In the genomic region with DNA sequence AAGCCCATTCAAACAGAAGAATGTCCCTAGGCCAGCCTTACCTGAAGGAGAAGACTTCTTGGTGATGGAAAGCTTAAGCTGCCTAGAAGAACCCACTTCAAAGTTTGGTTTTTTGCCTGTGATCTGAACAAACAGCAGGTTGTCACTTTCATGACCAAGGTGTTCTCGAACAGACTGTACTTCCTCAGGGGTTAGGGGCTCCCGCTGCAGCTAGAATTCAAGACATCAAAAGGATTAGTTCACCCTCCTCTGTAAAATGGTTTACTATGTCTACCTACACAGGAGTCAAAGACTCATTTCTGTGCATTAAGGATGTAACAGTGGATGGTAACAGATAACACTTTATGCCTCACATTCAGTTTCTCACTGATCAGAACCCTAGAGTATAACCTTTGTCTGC, we compare ENCODE assay signal across 29 cellular contexts. TPM values are rescaled to one million over a fixed set of nuclear protein-coding genes. Genes with fewer than 3 reads are reported as not detected.
DNase-seq lines count a peak whose midpoint lies in the region; ATAC-seq, FAIRE-seq and TF ChIP-seq lines count a peak whose summit lies in the region.
"Had no signal": no experiment of that assay in that cellular context is flagged by ENCODE, and none has a peak within 500 bp of the region (broad histone marks: within the 10 kb centered on the region; RNA-seq: fewer than 3 reads in every experiment).

No MANE protein-coding gene starts in this region.

- no peak for TF ChIP-seq POLR2A in K562 (conservative IDR thresholded peaks at IDR 0.05)

- H3K9ac ChIP-seq in K562 (ENCODE audit: insufficient read depth in 1 of 2, low read depth in 2 of 2, low read length in 2 of 2) (no peak overlapping the region), PC-3 (ENCODE audit: low read length) (no peak overlapping the region)

- no peaks in the 10 kb centered on the region for H3K9me2 ChIP-seq in PC-3 (replicated peaks; ENCODE audit: low read length)

- no peaks in the 10 kb centered on the region for H3K9me1 ChIP-seq in K562 (ENCODE audit: control insufficient read depth, insufficient read depth, low read length)

- H3K27me3 Mint-ChIP-seq in activated T-cell treated with anti-CD3 and anti-CD28 coated beads, Interleukin-2, amount 50 U/mL, for 4 hours (ENCODE audit: low read depth), result no peaks in the 10 kb centered on the region

- peaks cover 30% of the 10 kb centered on the region for H3K4me1 Mint-ChIP-seq in activated T-cell treated with anti-CD3 and anti-CD28 coated beads, Interleukin-2, amount 50 U/mL, for 4 hours (ENCODE audit: low read depth)

- H3K4me3 ChIP-seq in K562, result no peak overlapping the region
- no peak overlapping the region for H3K4me3 ChIP-seq in PC-3 (ENCODE audit: low read length)
- H3K4me3 ChIP-seq: A549, SK-N-MC had no signal

- in situ Hi-C loops in K562 (cut with MboI), result no loop called here

- no peak for TF ChIP-seq EP300 in K562 (IDR thresholded peaks at IDR 0.05; ENCODE audit: low read length)

- H3K79me2 ChIP-seq in K562 (ENCODE audit: control insufficient read depth, insufficient read depth, low read length) (no peaks in the 10 kb centered on the region), PC-3 (ENCODE audit: low read length) (no peaks in the 10 kb centered on the region)

- FAIRE-seq in K562 (lab: Jason Lieb, UNC), result peak; percentile 67
- FAIRE-seq: A549, GM12892, GM19239, H54 had no signal

- no peaks in the 10 kb centered on the region for H3K9me3 Mint-ChIP-seq in activated T-cell treated with anti-CD3 and anti-CD28 coated beads, Interleukin-2, amount 50 U/mL, for 4 hours

- no peak for TF ChIP-seq RAD21 in K562 (CRISPR knock-in tag; conservative IDR thresholded peaks at IDR 0.05 in 1 of 2, IDR thresholded peaks at IDR 0.05 in 1 of 2)

- H3K4me1 ChIP-seq in K562 (replicated peaks in 1 of 2; ENCODE audit: control insufficient read depth in 2 of 2, insufficient read depth in 2 of 2, low read length in 2 of 2), result no peaks in the 10 kb centered on the region
- H3K4me1 ChIP-seq in PC-3 (ENCODE audit: insufficient read depth, low read length), result no peaks in the 10 kb centered on the region
- H3K4me1 ChIP-seq: A549 had no signal

- H3K9me3 ChIP-seq in K562 (replicated peaks; ENCODE audit: control insufficient read depth, insufficient read depth, low read depth, low read length) (no peaks in the 10 kb centered on the region), PC-3 (ENCODE audit: low read length) (no peaks in the 10 kb centered on the region)
- H3K9me3 ChIP-seq: A549 had no signal

- H3F3A ChIP-seq in PC-3 (ENCODE audit: low read length, unreplicated experiment), result no peaks in the 10 kb centered on the region

- H3K27ac ChIP-seq in K562 (ENCODE audit: extremely low read depth, low read depth, low read length) (no peak overlapping the region), PC-3 (ENCODE audit: low read length) (no peak overlapping the region)
- H3K27ac ChIP-seq: A549, C4-2B, RWPE1, SK-N-MC had no signal

- H2AFZ ChIP-seq in K562 (ENCODE audit: low read depth, low read length), result no peak overlapping the region
- no peak overlapping the region for H2AFZ ChIP-seq in PC-3 (ENCODE audit: low read length)

- BruUV-seq in K562 (replicated peaks; lab: Mats Ljungman, UMichigan) (no TSS peak), PC-3 (replicated peaks; lab: Mats Ljungman, UMichigan) (no TSS peak)

- WGBS in K562 (ENCODE audit: insufficient coverage, low coverage, missing lambda C conversion rate), result 100% methylated on average over 2 of the region's 2 CpGs

- H4K20me1 ChIP-seq in K562 (replicated peaks; ENCODE audit: control insufficient read depth, insufficient read depth, low read length) (no peaks in the 10 kb centered on the region), PC-3 (ENCODE audit: low read length) (no peaks in the 10 kb centered on the region)

- DNase-seq in activated T-cell treated with anti-CD3 and anti-CD28 coated beads, Interleukin-2, amount 50 U/mL, for 4 hours, result no peak
- DNase-seq in activated T-cell treated with anti-CD3 and anti-CD28 coated beads for 4 hours (no peak), K562 (ENCODE audit: extremely low read depth in 1 of 4, low spot score in 3 of 4) (no peak), PC-3 (no peak), SIG-M5 treated with dmso at 0.1 percent for 504 hours (lab: John Stamatoyannopoulos, UW; ENCODE audit: unreplicated experiment) (no peak), GDM1 (lab: John Stamatoyannopoulos, UW) (no peak)
- DNase-seq in stimulated activated naive CD4-positive, alpha-beta T cell (lab: John Stamatoyannopoulos, UW), result peak in 4 of 6 experiments; percentile 4 to 82 (median 74)
- no peak for DNase-seq in stimulated activated naive CD4-positive, alpha-beta T cell treated with Interleukin-2 at 50 U/mL for 16 hours (lab: John Stamatoyannopoulos, UW)
- DNase-seq: AML-193, Calu3, DMS79 treated with DMSO at 0.1 percent for 48 hours, Karpas-422, NCI-H1092, NCI-H1417 treated with DMSO at 0.1 percent for 48 hours, NCI-H1694 treated with DMSO at 0.1 percent for 48 hours, NCI-H2081, NCI-H2227 treated with DMSO at 0.1 percent for 48 hours, NCI-H526 treated with DMSO at 0.1 percent for 48 hours, SHP77 treated with DMSO at 0.1 percent for 48 hours had no signal

- ATAC-seq in activated T-cell treated with anti-CD3 and anti-CD28 coated beads, Interleukin-2, amount 50 U/mL, for 4 hours, result peak; percentile 18 to 55
- ATAC-seq in K562 (no peak), PC-3 (no peak)
- ATAC-seq: A549, Panc1 had no signal

- TF ChIP-seq CTCF in K562 (IDR thresholded peaks at IDR 0.05 in 2 of 3, conservative IDR thresholded peaks at IDR 0.05 in 1 of 3; ENCODE audit: insufficient read depth in 2 of 3, low read depth in 1 of 3, low read length in 3 of 3) (no peak), PC-3 (conservative IDR thresholded peaks at IDR 0.05; ENCODE audit: low read depth, low read length) (no peak)

- H3K36me3 ChIP-seq in K562 (ENCODE audit: control insufficient read depth, insufficient read depth, low read length), result peaks cover 92% of the 10 kb centered on the region
- H3K36me3 ChIP-seq in PC-3 (ENCODE audit: low read depth, low read length), result peaks cover 26% of the 10 kb centered on the region

- H3K4me2 ChIP-seq in K562 (ENCODE audit: insufficient read depth, low read length) (no peak overlapping the region), PC-3 (ENCODE audit: low read length) (no peak overlapping the region)
- H3K4me2 ChIP-seq: A549 had no signal

- H3K27me3 ChIP-seq in K562 (ENCODE audit: control insufficient read depth in 2 of 2, insufficient read depth in 2 of 2, low read length in 2 of 2) (no peaks in the 10 kb centered on the region), PC-3 (ENCODE audit: low read length) (no peaks in the 10 kb centered on the region)

- intact Hi-C loops in K562 (cut with micrococcal nuclease), result no loop called here
- intact Hi-C loops in PC-3 (cut with micrococcal nuclease), result no loop called here

- H3K4me3 Mint-ChIP-seq in activated T-cell treated with anti-CD3 and anti-CD28 coated beads, Interleukin-2, amount 50 U/mL, for 4 hours, result no peak overlapping the region

- POLR2A ChIA-PET in K562 (lab: Yijun Ruan, JAX), result interaction anchor here (0.6 to 2.5 kb wide), 3 partner anchors 8 to 76 kb away, joined by 4 to 8 read pairs (median 8); no protein-coding TSS in a partner anchor
- POLR2A ChIA-PET in PC-3 (lab: Charles Lee; ENCODE audit: unreplicated experiment), result no interaction called here

- H3K36me3 Mint-ChIP-seq in activated T-cell treated with anti-CD3 and anti-CD28 coated beads, Interleukin-2, amount 50 U/mL, for 4 hours (ENCODE audit: insufficient read depth), result peaks cover 54% of the 10 kb centered on the region

- CTCF ChIA-PET in K562 (lab: Yijun Ruan, JAX; ENCODE audit: low intra/inter-chr PET ratio), result no interaction called here
- CTCF ChIA-PET in PC-3 (lab: Charles Lee), result no interaction called here

RNA-seq across cellular contexts. Expression of a gene that starts 13.2 kb away (rescaled TPM):
- total RNA-seq in activated T-cell treated with anti-CD3 and anti-CD28 coated beads, Interleukin-2, amount 50 U/mL, for 4 hours, result 100 to 1,000 TPM in 1 of 3 donors, 10 to 100 TPM in 2; 75.9 to 100 (median 92.2) TPM
- total RNA-seq in K562 (2011; cell fraction: chromatin; rRNA removed; ENCODE audit: low replicate concordance), result 76.1 and 94.2 TPM in 2 replicates
- 47.2 and 48.7 TPM in 2 replicates for total RNA-seq in K562 (2011; cell fraction: nucleolus; rRNA removed)
- total RNA-seq in K562 (2011; cell fraction: nucleoplasm; rRNA removed), result 57.9 and 64.7 TPM in 2 replicates
- total RNA-seq in K562 (2014; rRNA removed) (79.2 and 100 TPM in 2 replicates), K562 (2014; rRNA removed; fragmentation: Illumina TruSeq; extraction: Trizol) (78.2 and 83.6 TPM in 2 replicates), K562 (2015; rRNA removed; fragmentation: Illumina TruSeq; extraction: Trizol) (71.8 and 74.6 TPM in 2 replicates), K562 (2021) (95.7 and 102 TPM in 2 replicates), PC-3 (2014; rRNA removed) (35.6 and 48.6 TPM in 2 replicates)
- polyA plus RNA-seq in K562 (2011; rRNA removed) (98.1 and 104 TPM in 2 replicates), K562 (2014; fragmentation: Illumina TruSeq; extraction: Trizol) (85.8 and 87.4 TPM in 2 replicates), K562 (2014; fragmentation: Nextera tagmentation; extraction: Ambion mirVana) (100 to 1,000 TPM; 256 to 263 TPM), K562 (2014; rRNA removed) (68.3 and 72.8 TPM in 2 replicates)
- polyA plus RNA-seq in K562 (2011; cell fraction: cytosol; rRNA removed), result 79.8 and 91.8 TPM in 2 replicates
- 64.2 and 65.5 TPM in 2 replicates for polyA plus RNA-seq in K562 (2011; cell fraction: nucleus; rRNA removed)
- polyA plus RNA-seq in K562 (2012), result 59.6 and 73.4 TPM in 2 replicates
- 67.4 and 77.9 TPM in 2 replicates for polyA minus RNA-seq in K562 (2011; rRNA and poly(A)+ RNA removed)
- 23.9 and 35.3 TPM in 2 replicates for polyA minus RNA-seq in K562 (2011; cell fraction: cytosol; rRNA and poly(A)+ RNA removed)
- polyA minus RNA-seq in K562 (2011; cell fraction: nucleus; rRNA and poly(A)+ RNA removed), result 14.1 and 24.7 TPM in 2 replicates

RNA-seq across cellular contexts. Expression of a gene that starts 13.3 kb away (rescaled TPM):
- 10 to 100 TPM; 44.5 to 47.2 (median 47.0) TPM for total RNA-seq in activated T-cell treated with anti-CD3 and anti-CD28 coated beads, Interleukin-2, amount 50 U/mL, for 4 hours
- total RNA-seq in K562 (2011; cell fraction: chromatin; rRNA removed; ENCODE audit: low replicate concordance), result 89.8 and 122 TPM in 2 replicates
- total RNA-seq in K562 (2011; cell fraction: nucleolus; rRNA removed), result 76.9 and 77.6 TPM in 2 replicates
- 91.4 and 128 TPM in 2 replicates for total RNA-seq in K562 (2011; cell fraction: nucleoplasm; rRNA removed)
- total RNA-seq in K562 (2014; rRNA removed) (74.4 and 98.2 TPM in 2 replicates), K562 (2014; rRNA removed; fragmentation: Illumina TruSeq; extraction: Trizol) (62.5 and 65.5 TPM in 2 replicates), K562 (2015; rRNA removed; fragmentation: Illumina TruSeq; extraction: Trizol) (68.9 and 71.4 TPM in 2 replicates), K562 (2021) (63.3 and 63.7 TPM in 2 replicates), PC-3 (2014; rRNA removed) (67.0 and 67.4 TPM in 2 replicates)
- polyA plus RNA-seq in K562 (2011; rRNA removed) (139 and 143 TPM in 2 replicates), K562 (2014; fragmentation: Illumina TruSeq; extraction: Trizol) (92.0 and 110 TPM in 2 replicates), K562 (2014; fragmentation: Nextera tagmentation; extraction: Ambion mirVana) (10 to 100 TPM; 35.0 to 55.2 TPM), K562 (2014; rRNA removed) (84.2 and 102 TPM in 2 replicates)
- 148 and 155 TPM in 2 replicates for polyA plus RNA-seq in K562 (2011; cell fraction: cytosol; rRNA removed)
- 246 and 249 TPM in 2 replicates for polyA plus RNA-seq in K562 (2011; cell fraction: nucleus; rRNA removed)
- polyA plus RNA-seq in K562 (2012), result 62.1 and 66.0 TPM in 2 replicates
- 93.4 and 108 TPM in 2 replicates for polyA minus RNA-seq in K562 (2011; rRNA and poly(A)+ RNA removed)
- polyA minus RNA-seq in K562 (2011; cell fraction: cytosol; rRNA and poly(A)+ RNA removed), result 34.5 and 39.3 TPM in 2 replicates
- polyA minus RNA-seq in K562 (2011; cell fraction: nucleus; rRNA and poly(A)+ RNA removed), result 46.4 and 57.6 TPM in 2 replicates

RNA-seq across cellular contexts. Expression of a gene that starts 28.5 kb away (rescaled TPM):
- 100 to 1,000 TPM; 117 to 130 (median 129) TPM for total RNA-seq in activated T-cell treated with anti-CD3 and anti-CD28 coated beads, Interleukin-2, amount 50 U/mL, for 4 hours
- total RNA-seq in K562 (2011; cell fraction: chromatin; rRNA removed; ENCODE audit: low replicate concordance), result 125 and 216 TPM in 2 replicates
- total RNA-seq in K562 (2011; cell fraction: nucleolus; rRNA removed), result 143 and 160 TPM in 2 replicates
- total RNA-seq in K562 (2011; cell fraction: nucleoplasm; rRNA removed), result 131 and 142 TPM in 2 replicates
- total RNA-seq in K562 (2014; rRNA removed) (131 and 139 TPM in 2 replicates), K562 (2014; rRNA removed; fragmentation: Illumina TruSeq; extraction: Trizol) (89.3 and 90.1 TPM in 2 replicates), K562 (2015; rRNA removed; fragmentation: Illumina TruSeq; extraction: Trizol) (92.3 and 93.9 TPM in 2 replicates), K562 (2021) (77.2 and 84.5 TPM in 2 replicates), PC-3 (2014; rRNA removed) (83.2 and 114 TPM in 2 replicates)
- polyA plus RNA-seq in K562 (2011; rRNA removed) (163 and 170 TPM in 2 replicates), K562 (2014; fragmentation: Illumina TruSeq; extraction: Trizol) (107 and 131 TPM in 2 replicates), K562 (2014; fragmentation: Nextera tagmentation; extraction: Ambion mirVana) (10 to 100 TPM; 70.3 to 87.4 TPM), K562 (2014; rRNA removed) (97.5 and 108 TPM in 2 replicates)
- polyA plus RNA-seq in K562 (2011; cell fraction: cytosol; rRNA removed), result 234 and 242 TPM in 2 replicates
- polyA plus RNA-seq in K562 (2011; cell fraction: nucleus; rRNA removed), result 143 and 206 TPM in 2 replicates
- 79.8 and 97.9 TPM in 2 replicates for polyA plus RNA-seq in K562 (2012)
- 176 and 218 TPM in 2 replicates for polyA minus RNA-seq in K562 (2011; rRNA and poly(A)+ RNA removed)
- 109 TPM in 2 replicates for polyA minus RNA-seq in K562 (2011; cell fraction: cytosol; rRNA and poly(A)+ RNA removed)
- polyA minus RNA-seq in K562 (2011; cell fraction: nucleus; rRNA and poly(A)+ RNA removed), result 69.1 and 102 TPM in 2 replicates

RNA-seq across cellular contexts. Expression of a gene that starts 29.4 kb away (rescaled TPM):
- 10 to 100 TPM; 11.0 to 41.5 (median 26.2) TPM for total RNA-seq in activated T-cell treated with anti-CD3 and anti-CD28 coated beads, Interleukin-2, amount 50 U/mL, for 4 hours
- total RNA-seq in K562 (2011; cell fraction: chromatin; rRNA removed; ENCODE audit: low replicate concordance), result not detected in 2 replicates
- not detected in 2 replicates for total RNA-seq in K562 (2011; cell fraction: nucleolus; rRNA removed)
- total RNA-seq in K562 (2011; cell fraction: nucleoplasm; rRNA removed), result not detected in 2 replicates
- not detected in 2 replicates for total RNA-seq in K562 (2014; rRNA removed)
- total RNA-seq in K562 (2014; rRNA removed; fragmentation: Illumina TruSeq; extraction: Trizol), result not detected in 2 replicates
- total RNA-seq in K562 (2015; rRNA removed; fragmentation: Illumina TruSeq; extraction: Trizol), result not detected in 2 replicates
- total RNA-seq in K562 (2021), result not detected in 2 replicates
- polyA plus RNA-seq in K562 (2011; rRNA removed), result not detected in 2 replicates
- not detected in 2 replicates for polyA plus RNA-seq in K562 (2011; cell fraction: cytosol; rRNA removed)
- not detected in 2 replicates for polyA plus RNA-seq in K562 (2011; cell fraction: nucleus; rRNA removed)
- polyA plus RNA-seq in K562 (2012), result not detected in 2 replicates
- polyA plus RNA-seq in K562 (2014; fragmentation: Illumina TruSeq; extraction: Trizol), result not detected in 2 replicates
- not detected for polyA plus RNA-seq in K562 (2014; fragmentation: Nextera tagmentation; extraction: Ambion mirVana)
- not detected in 2 replicates for polyA plus RNA-seq in K562 (2014; rRNA removed)
- not detected in 2 replicates for polyA minus RNA-seq in K562 (2011; rRNA and poly(A)+ RNA removed)
- not detected in 2 replicates for polyA minus RNA-seq in K562 (2011; cell fraction: cytosol; rRNA and poly(A)+ RNA removed)
- not detected in 2 replicates for polyA minus RNA-seq in K562 (2011; cell fraction: nucleus; rRNA and poly(A)+ RNA removed)
- total RNA-seq in PC-3 (2014; rRNA removed), result not detected in 2 replicates
- total RNA-seq: Calu3, HT-29, NCI-H460 had no signal
- polyA plus RNA-seq: A549 had no signal

RNA-seq across cellular contexts. Expression of a gene that starts 52.3 kb away (rescaled TPM):
- 1 to 10 TPM; 1.1 to 2.6 (median 1.6) TPM for total RNA-seq in activated T-cell treated with anti-CD3 and anti-CD28 coated beads, Interleukin-2, amount 50 U/mL, for 4 hours
- total RNA-seq in K562 (2011; cell fraction: chromatin; rRNA removed; ENCODE audit: low replicate concordance), result 3.9 and 13.2 TPM in 2 replicates
- total RNA-seq in K562 (2011; cell fraction: nucleolus; rRNA removed), result 9.2 and 12.2 TPM in 2 replicates
- 6.3 and 7.6 TPM in 2 replicates for total RNA-seq in K562 (2011; cell fraction: nucleoplasm; rRNA removed)
- total RNA-seq in K562 (2014; rRNA removed) (14.4 and 18.9 TPM in 2 replicates), K562 (2014; rRNA removed; fragmentation: Illumina TruSeq; extraction: Trizol) (2.3 and 3.2 TPM in 2 replicates), K562 (2015; rRNA removed; fragmentation: Illumina TruSeq; extraction: Trizol) (8.3 and 9.3 TPM in 2 replicates), K562 (2021) (11.0 and 11.4 TPM in 2 replicates), PC-3 (2014; rRNA removed) (4.1 and 4.9 TPM in 2 replicates)
- polyA plus RNA-seq in K562 (2011; rRNA removed) (10.8 and 11.3 TPM in 2 replicates), K562 (2014; fragmentation: Illumina TruSeq; extraction: Trizol) (6.5 and 9.5 TPM in 2 replicates), K562 (2014; fragmentation: Nextera tagmentation; extraction: Ambion mirVana) (under 1 TPM; 0.10 TPM), K562 (2014; rRNA removed) (12.4 and 16.4 TPM in 2 replicates)
- polyA plus RNA-seq in K562 (2011; cell fraction: cytosol; rRNA removed), result 14.0 and 19.6 TPM in 2 replicates
- 23.7 and 31.1 TPM in 2 replicates for polyA plus RNA-seq in K562 (2011; cell fraction: nucleus; rRNA removed)
- 10.2 and 13.2 TPM in 2 replicates for polyA plus RNA-seq in K562 (2012)
- 3.6 and 5.5 TPM in 2 replicates for polyA minus RNA-seq in K562 (2011; rRNA and poly(A)+ RNA removed)
- 5.9 and 6.1 TPM in 2 replicates for polyA minus RNA-seq in K562 (2011; cell fraction: cytosol; rRNA and poly(A)+ RNA removed)
- 5.2 and 5.3 TPM in 2 replicates for polyA minus RNA-seq in K562 (2011; cell fraction: nucleus; rRNA and poly(A)+ RNA removed)

Comparison
In these comparisons a context has a peak if more than half of its experiments do, and no peak if none do; other contexts are left out.
1. DNase-seq: peak in stimulated activated naive CD4-positive, alpha-beta T cell (4 of 6); none in activated T-cell treated with anti-CD3 and anti-CD28 coated beads, Interleukin-2, amount 50 U/mL, for 4 hours (single experiment), activated T-cell treated with anti-CD3 and anti-CD28 coated beads for 4 hours (single experiment), stimulated activated naive CD4-positive, alpha-beta T cell treated with Interleukin-2 at 50 U/mL for 16 hours (single experiment), K562 (0 of 4), PC-3 (single experiment), SIG-M5 treated with dmso at 0.1 percent for 504 hours (single experiment) and GDM1 (single experiment).
2. ATAC-seq: peak in activated T-cell treated with anti-CD3 and anti-CD28 coated beads, Interleukin-2, amount 50 U/mL, for 4 hours (2 of 2); none in K562 (single experiment) and PC-3 (single experiment).